ENCODE assay signal across 8 cellular contexts in the genomic region with DNA sequence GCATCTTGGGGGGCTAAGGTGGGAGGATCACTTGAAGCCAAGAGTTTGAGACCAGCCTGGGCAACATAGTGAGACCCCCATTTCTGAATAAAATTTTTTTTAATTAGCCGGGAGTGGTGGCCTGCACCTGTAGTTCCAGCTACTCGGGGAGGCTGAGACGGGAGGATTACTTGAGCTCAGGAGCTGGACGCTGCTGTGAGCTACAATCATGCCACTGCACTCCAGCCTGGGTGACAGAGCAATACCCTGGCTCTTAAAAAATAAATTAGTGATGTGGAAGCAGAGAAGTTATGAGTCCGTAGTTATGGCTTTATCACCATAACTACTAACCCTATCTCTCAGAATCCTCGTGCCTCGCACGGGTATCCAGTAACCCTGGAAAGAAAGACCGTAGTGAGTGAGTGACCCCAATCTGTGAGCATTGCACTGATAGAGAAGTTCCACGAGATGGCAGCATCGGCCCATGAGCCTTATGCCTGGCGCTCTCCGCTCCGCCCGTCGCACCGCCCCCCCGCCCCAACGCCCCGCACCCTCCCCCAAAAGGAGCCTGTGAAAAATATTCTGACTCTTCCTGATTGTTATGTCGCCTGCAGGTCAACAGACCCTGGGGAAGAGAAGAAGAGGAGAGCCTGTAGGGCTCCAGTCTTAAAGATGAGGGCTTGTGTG. TPM values are rescaled to one million over a fixed set of nuclear protein-coding genes. Genes with fewer than 3 reads are reported as not detected.
DNase-seq lines count a peak whose midpoint lies in the region; ATAC-seq and TF ChIP-seq lines count a peak whose summit lies in the region.

No MANE protein-coding gene starts in this region.

- H3K27ac Mint-ChIP-seq in type B pancreatic cell, result no peak overlapping the region

- H3K9me3 Mint-ChIP-seq in type B pancreatic cell, result no peaks in the 10 kb centered on the region

- ATAC-seq in HG02981 (IDR thresholded peaks at IDR 0.05; ENCODE audit: unreplicated experiment), result no peak

- no peak overlapping the region for H3K27ac ChIP-seq in neutrophil

- H3K4me1 Mint-ChIP-seq in type B pancreatic cell (ENCODE audit: unreplicated experiment), result peaks cover 35% of the 10 kb centered on the region

- H3K4me1 ChIP-seq in neutrophil (ENCODE audit: control insufficient read depth in 1 of 2, insufficient read depth in 1 of 2, low read depth in 1 of 2, low read length in 1 of 2), result peaks cover 11 to 22% of the 10 kb centered on the region in 2 experiments

- no peaks in the 10 kb centered on the region for H3K36me3 Mint-ChIP-seq in type B pancreatic cell

- peaks cover 10% of the 10 kb centered on the region for H3K27me3 Mint-ChIP-seq in type B pancreatic cell

- no peaks in the 10 kb centered on the region for H3K27me3 ChIP-seq in neutrophil

- no peaks in the 10 kb centered on the region for H3K36me3 ChIP-seq in neutrophil

- peak; percentile 49 for DNase-seq in activated gamma-delta T cell treated with Interleukin-2 at 50 U/mL for 16 hours
- DNase-seq in activated gamma-delta T cell (lab: John Stamatoyannopoulos, UW), result no peak
- DNase-seq in NOMO-1 treated with DMSO at 0.1 percent for 48 hours (lab: John Stamatoyannopoulos, UW; ENCODE audit: unreplicated experiment), result peak; percentile 15
- DNase-seq in activated T-cell treated with anti-CD3 and anti-CD28 coated beads, Interleukin-2, amount 50 U/mL, for 1 hour, result peak; percentile 58
- DNase-seq in fibroblast of peridontal ligament (ENCODE audit: extremely low read depth), result peak; percentile 56
- DNase-seq in type B pancreatic cell (ENCODE audit: extremely low spot score, unreplicated experiment), result no peak

- H3K4me3 Mint-ChIP-seq in type B pancreatic cell, result peak overlapping the region; percentile 66

- TF ChIP-seq CTCF in neutrophil (IDR thresholded peaks at IDR 0.05), result peak; percentile 86
- TF ChIP-seq CTCF in type B pancreatic cell (conservative IDR thresholded peaks at IDR 0.05), result peak; percentile 98

- no peak overlapping the region for H3K4me3 ChIP-seq in neutrophil (ENCODE audit: low read depth in 1 of 2, low read length in 1 of 2)

- H3K9me3 ChIP-seq in neutrophil, result no peaks in the 10 kb centered on the region

RNA-seq across cellular contexts. Expression of a gene that starts 4.9 kb away (rescaled TPM):
- total RNA-seq in type B pancreatic cell (ENCODE audit: low replicate concordance), result 8.8 and 11.1 TPM in 2 replicates

Comparison
In these comparisons a context has a peak if more than half of its experiments do, and no peak if none do; other contexts are left out.
1. DNase-seq: peak in activated gamma-delta T cell treated with Interleukin-2 at 50 U/mL for 16 hours (single experiment), NOMO-1 treated with DMSO at 0.1 percent for 48 hours (single experiment), activated T-cell treated with anti-CD3 and anti-CD28 coated beads, Interleukin-2, amount 50 U/mL, for 1 hour (single experiment) and fibroblast of peridontal ligament (single experiment); none in activated gamma-delta T cell (single experiment) and type B pancreatic cell (single experiment).